8 cellular contexts compared by ENCODE assay signal in the genomic region with DNA sequence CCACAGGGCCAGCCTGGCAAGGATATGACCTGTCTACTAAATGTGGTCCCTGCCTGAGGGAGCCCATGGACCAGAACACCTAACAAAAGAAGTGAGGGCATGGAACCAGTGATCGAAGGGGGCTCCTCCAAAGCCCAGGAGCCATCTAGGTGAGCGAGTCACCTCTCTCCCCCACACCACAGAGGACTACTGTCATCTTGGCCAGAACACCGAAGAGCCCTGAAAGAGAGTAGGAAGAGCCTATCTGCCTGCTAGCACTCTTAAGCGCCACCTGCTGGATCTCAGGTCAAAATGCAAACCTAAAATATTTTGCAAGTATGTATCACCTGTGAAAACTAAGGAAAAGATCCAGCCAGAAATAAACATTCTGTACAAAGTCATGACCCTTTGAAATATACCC.
DNase-seq lines count a peak whose midpoint lies in the region; ATAC-seq and TF ChIP-seq lines count a peak whose summit lies in the region.

No MANE protein-coding gene starts in this region.

- POLR2A ChIA-PET in Panc1 (lab: Charles Lee): no interaction called here

- CTCF ChIA-PET in Panc1 (lab: Charles Lee): no interaction called here

- intact Hi-C loops in Panc1 (cut with micrococcal nuclease; ENCODE audit: unreplicated experiment): no loop called here

- peak; percentile 54 for ATAC-seq in HG02840 (IDR thresholded peaks at IDR 0.05; ENCODE audit: low FRiP score, unreplicated experiment)
- no peak for ATAC-seq in Panc1
- ATAC-seq in GM21619 (IDR thresholded peaks at IDR 0.05; ENCODE audit: unreplicated experiment): no peak

- no peaks in the 10 kb centered on the region for H3K9me3 ChIP-seq in Panc1 (ENCODE audit: control insufficient read depth, insufficient read depth, low read depth, low read length)

- no peaks in the 10 kb centered on the region for H3K4me1 ChIP-seq in Panc1 (ENCODE audit: control insufficient read depth, insufficient read depth, low read length)

- H3K27ac ChIP-seq in Panc1 (ENCODE audit: low read length): no peak overlapping the region

- H3K36me3 ChIP-seq in Panc1 (ENCODE audit: control insufficient read depth, insufficient read depth, low read length): no peaks in the 10 kb centered on the region

- H3K4me3 ChIP-seq in Panc1 (ENCODE audit: low read depth in 2 of 2, low read length in 2 of 2) (no peak overlapping the region), retinal pigment epithelial cell (ENCODE audit: low read length) (no peak overlapping the region)

- in situ Hi-C loops in Panc1 (cut with HindIII; ENCODE audit: low pct_unique_long_range_greater_than_20kb, low sequenced_read_pairs): no loop called here

- DNase-seq in AG08396 (ENCODE audit: low spot score) (peak; percentile 6), Panc1 (ENCODE audit: low read depth, low spot score) (peak; percentile 4), dermis microvascular lymphatic vessel endothelial cell (ENCODE audit: low read depth in 2 of 2) (peak; percentile 34 to 52), retinal pigment epithelial cell (ENCODE audit: low read depth) (no peak), HuH-7.5 (ENCODE audit: low spot score) (no peak)

- no peaks in the 10 kb centered on the region for H3K27me3 ChIP-seq in Panc1 (ENCODE audit: control insufficient read depth, insufficient read depth, low read length)

- no TSS peak for BruUV-seq in Panc1 (replicated peaks; lab: Mats Ljungman, UMichigan)

- TF ChIP-seq CTCF in GM12873 (IDR thresholded peaks at IDR 0.05; ENCODE audit: insufficient read depth, low read depth, low read length, missing control alignments) (peak; percentile 78), Panc1 (IDR thresholded peaks at IDR 0.05) (peak; percentile 64), retinal pigment epithelial cell (conservative IDR thresholded peaks at IDR 0.05; ENCODE audit: low read depth, low read length) (peak; percentile 18)

Comparison
In these comparisons a context has a peak if more than half of its experiments do, and no peak if none do; other contexts are left out.
1. DNase-seq: peak in AG08396 (single experiment), Panc1 (single experiment) and dermis microvascular lymphatic vessel endothelial cell (2 of 2); none in retinal pigment epithelial cell (single experiment) and HuH-7.5 (single experiment).
2. CTCF ChIP-seq: peak in every context shown above with its lines; median percentile 78 in GM12873; 64 in Panc1; 18 in retinal pigment epithelial cell.